In genomic region chr20:3244613-3245012, GRCh38 we compare ENCODE assay signal across 25 cellular contexts. TPM values are rescaled to one million over a fixed set of nuclear protein-coding genes. Genes with fewer than 3 reads are reported as not detected.
"Had no signal": no experiment of that assay in that cellular context is flagged by ENCODE, and none has a peak within 500 bp of the region (broad histone marks: within the 10 kb centered on the region; RNA-seq: fewer than 3 reads in every experiment).

No MANE protein-coding gene starts in this region.

- H3K4me3 Mint-ChIP-seq: dendritic cell treated with granulocyte-macrophage colony-stimulating factor and Interleukin-4, amounts not matched to agents 40 ng/mL and 50 ng/mL, for 4 days; endodermal cell; immature natural killer cell; memory B cell; stimulated activated effector memory CD8-positive, alpha-beta T cell treated with anti-CD3 and anti-CD28 coated beads, Interleukin-12 subunit alpha, Interleukin-12 subunit beta, amount 100 ng/mL, for 72 hours; type B pancreatic cell had no signal

- H3K79me2 ChIP-seq: parathyroid adenoma had no signal

- H2AFZ ChIP-seq: parathyroid adenoma had no signal

- H3K36me3 ChIP-seq: colonic mucosa, esophagus squamous epithelium, neutrophil, prostate gland, right atrium auricular region, sigmoid colon, tibial artery had no signal

- H3K4me1 Mint-ChIP-seq: endodermal cell had no signal

- H3K4me1 ChIP-seq: parathyroid adenoma had no signal

- H3K9ac ChIP-seq: parathyroid adenoma had no signal

- H3K27ac ChIP-seq: colonic mucosa, epithelial cell of prostate, esophagus squamous epithelium, neutrophil, parathyroid adenoma, prostate gland, right atrium auricular region, sigmoid colon, stomach, tibial artery had no signal

- ATAC-seq: stimulated activated effector memory CD8-positive, alpha-beta T cell treated with anti-CD3 and anti-CD28 coated beads, Interleukin-12 subunit alpha, Interleukin-12 subunit beta, amount 100 ng/mL, for 72 hours had no signal

- H3K9me3 Mint-ChIP-seq: dendritic cell treated with granulocyte-macrophage colony-stimulating factor and Interleukin-4, amounts not matched to agents 40 ng/mL and 50 ng/mL, for 4 days; endodermal cell; memory B cell; natural killer cell; stimulated activated effector memory CD8-positive, alpha-beta T cell treated with anti-CD3 and anti-CD28 coated beads, Interleukin-12 subunit alpha, Interleukin-12 subunit beta, amount 100 ng/mL, for 72 hours; type B pancreatic cell had no signal

- H3K27ac Mint-ChIP-seq: dendritic cell treated with granulocyte-macrophage colony-stimulating factor and Interleukin-4, amounts not matched to agents 40 ng/mL and 50 ng/mL, for 4 days; endodermal cell; immature natural killer cell; memory B cell; natural killer cell; stimulated activated effector memory CD8-positive, alpha-beta T cell treated with anti-CD3 and anti-CD28 coated beads, Interleukin-12 subunit alpha, Interleukin-12 subunit beta, amount 100 ng/mL, for 72 hours; type B pancreatic cell had no signal

- H3K36me3 Mint-ChIP-seq: immature natural killer cell; memory B cell; natural killer cell; stimulated activated effector memory CD8-positive, alpha-beta T cell treated with anti-CD3 and anti-CD28 coated beads, Interleukin-12 subunit alpha, Interleukin-12 subunit beta, amount 100 ng/mL, for 72 hours had no signal

- H3K9me3 ChIP-seq: colonic mucosa, esophagus squamous epithelium, neutrophil, prostate gland, right atrium auricular region, sigmoid colon, stomach, tibial artery had no signal

- DNase-seq: colonic mucosa; effector CD8-positive, alpha-beta T cell; esophagus squamous epithelium; foreskin melanocyte; hypothalamus; immature natural killer cell; islet precursor cell; natural killer cell; sigmoid colon; stimulated activated CD4-positive, alpha-beta T cell treated with anti-CD3 and anti-CD28 coated beads, Interleukin-2, amount 100 ng/mL, for 24 hours; stimulated activated CD4-positive, alpha-beta T cell treated with anti-CD3 and anti-CD28 coated beads, Interleukin-4, amount 100 ng/mL, for 24 hours; stimulated activated naive CD4-positive, alpha-beta T cell treated with Interleukin-2 at 50 U/mL for 16 hours; stomach; tibial artery had no signal

- H3K4me3 ChIP-seq: colonic mucosa, esophagus squamous epithelium, lung, prostate gland, right atrium auricular region, sigmoid colon, stomach, tibial artery had no signal

RNA-seq across cellular contexts. Expression of gene SLC4A11, which starts 5.6 kb away (rescaled TPM):
- polyA plus RNA-seq: immature natural killer cell had no signal
